27 cellular contexts compared by ENCODE assay signal in genomic region chr22:35544810-35545209, GRCh38. TPM values are rescaled to one million over a fixed set of nuclear protein-coding genes. Genes with fewer than 3 reads are reported as not detected.
"Had no signal": no experiment of that assay in that cellular context is flagged by ENCODE, and none has a peak within 500 bp of the region (broad histone marks: within the 10 kb centered on the region; RNA-seq: fewer than 3 reads in every experiment).

No MANE protein-coding gene starts in this region.

- H3K27ac Mint-ChIP-seq: activated T-cell treated with anti-CD3 and anti-CD28 coated beads, Interleukin-2, amount 50 U/mL, for 72 hours; stimulated activated effector memory CD8-positive, alpha-beta T cell treated with anti-CD3 and anti-CD28 coated beads, Interleukin-12 subunit alpha, Interleukin-12 subunit beta, amount 100 ng/mL, for 72 hours; stimulated activated naive CD8-positive, alpha-beta T cell treated with anti-CD3 and anti-CD28 coated beads, Interleukin-15, Interleukin-2, amounts not matched to agents 100 ng/mL and 50 ng/mL, for 24 hours; T-helper 1 cell treated with Interleukin-12 subunit alpha and Interleukin-12 subunit beta and Interleukin-4 antibody, amounts not matched to agents 30 μg/mL and 1 μg/mL, for 36 hours had no signal

- DNase-seq: activated CD4-positive, alpha-beta T cell treated with anti-CD3 and anti-CD28 coated beads for 4 hours; activated CD4-positive, alpha-beta T cell treated with anti-CD3 and anti-CD28 coated beads, Interleukin-2, amount 50 U/mL, for 4 hours; activated naive CD4-positive, alpha-beta T cell; activated T-cell treated with anti-CD3 and anti-CD28 coated beads for 4 hours; activated T-cell treated with anti-CD3 and anti-CD28 coated beads, Interleukin-2, amount 50 U/mL, for 72 hours; cerebellar nuclear complex; dorsolateral prefrontal cortex; effector memory CD4-positive, alpha-beta T cell; erythroblast; head of caudate nucleus; lower lobe of right lung; mesendoderm; mucosa of descending colon; small intestine; stimulated activated CD4-positive, alpha-beta T cell treated with anti-CD3 and anti-CD28 coated beads, Interleukin-4, amount 100 ng/mL, for 24 hours; T-helper 9 cell; thyroid gland; upper lobe of left lung had no signal

- H3K9me3 ChIP-seq: lower lobe of right lung, mucosa of descending colon, thyroid gland, upper lobe of left lung, vagina had no signal

- H3K27me3 ChIP-seq: dorsolateral prefrontal cortex, thyroid gland, vagina had no signal

- H3K36me3 Mint-ChIP-seq: activated naive CD4-positive, alpha-beta T cell treated with anti-CD3 and anti-CD28 coated beads, Interleukin-2, amount 50 U/mL, for 72 hours had no signal

- H3K4me3 ChIP-seq: coronary artery, lower lobe of right lung, mucosa of descending colon, thyroid gland, upper lobe of left lung, vagina had no signal

- H3K36me3 ChIP-seq: lower lobe of right lung, thyroid gland, upper lobe of left lung, vagina had no signal

- H3K27ac ChIP-seq: coronary artery, lower lobe of right lung, thyroid gland, upper lobe of left lung, vagina, VCaP had no signal

- ATAC-seq: activated naive CD4-positive, alpha-beta T cell treated with anti-CD3 and anti-CD28 coated beads, Interleukin-2, amount 50 U/mL, for 72 hours; lower lobe of right lung; mucosa of descending colon; sciatic nerve had no signal

- H3K4me3 Mint-ChIP-seq: activated T-cell treated with anti-CD3 and anti-CD28 coated beads, Interleukin-2, amount 50 U/mL, for 72 hours; stimulated activated effector memory CD8-positive, alpha-beta T cell treated with anti-CD3 and anti-CD28 coated beads, Interleukin-12 subunit alpha, Interleukin-12 subunit beta, amount 100 ng/mL, for 72 hours; stimulated activated naive CD8-positive, alpha-beta T cell treated with anti-CD3 and anti-CD28 coated beads, Interleukin-15, Interleukin-2, amounts not matched to agents 100 ng/mL and 50 ng/mL, for 24 hours; T-helper 1 cell treated with Interleukin-12 subunit alpha and Interleukin-12 subunit beta and Interleukin-4 antibody, amounts not matched to agents 30 μg/mL and 1 μg/mL, for 36 hours had no signal

- H3K9me3 Mint-ChIP-seq: activated naive CD4-positive, alpha-beta T cell treated with anti-CD3 and anti-CD28 coated beads, Interleukin-2, amount 50 U/mL, for 72 hours; activated T-cell treated with anti-CD3 and anti-CD28 coated beads, Interleukin-2, amount 50 U/mL, for 72 hours; stimulated activated effector memory CD8-positive, alpha-beta T cell treated with anti-CD3 and anti-CD28 coated beads, Interleukin-12 subunit alpha, Interleukin-12 subunit beta, amount 100 ng/mL, for 72 hours; stimulated activated naive CD8-positive, alpha-beta T cell treated with anti-CD3 and anti-CD28 coated beads, Interleukin-15, Interleukin-2, amounts not matched to agents 100 ng/mL and 50 ng/mL, for 24 hours; T-helper 1 cell treated with Interleukin-12 subunit alpha and Interleukin-12 subunit beta and Interleukin-4 antibody, amounts not matched to agents 30 μg/mL and 1 μg/mL, for 36 hours had no signal

RNA-seq across cellular contexts. Expression of gene RASD2, which starts 4.2 kb away (rescaled TPM):
- total RNA-seq: fibroblast of villous mesenchyme had no signal
